In genomic region chr7:3138206-3138605, GRCh38 we compare ENCODE assay signal across 14 cellular contexts.
DNase-seq lines count a peak whose midpoint lies in the region; ATAC-seq and TF ChIP-seq lines count a peak whose summit lies in the region.
"Had no signal": no experiment of that assay in that cellular context is flagged by ENCODE, and none has a peak within 500 bp of the region (broad histone marks: within the 10 kb centered on the region; RNA-seq: fewer than 3 reads in every experiment).

No MANE protein-coding gene starts in this region.

- intact Hi-C loops in left lung (cut with DNase I) = no loop called here

- no peaks in the 10 kb centered on the region for H3K27me3 ChIP-seq in RWPE2 (ENCODE audit: insufficient read depth, poor library complexity, severe bottlenecking)
- H3K27me3 ChIP-seq in left lung = peaks cover 0 to 22% of the 10 kb centered on the region in 2 donors

- no peaks in the 10 kb centered on the region for H3K27me3 Mint-ChIP-seq in T-cell
- H3K27me3 Mint-ChIP-seq: CD4-positive, alpha-beta memory T cell had no signal

- CTCF ChIA-PET in T-cell (lab: Charles Lee) = no interaction called here

- H3K4me3 Mint-ChIP-seq in T-cell = no peak overlapping the region
- H3K4me3 Mint-ChIP-seq: CD4-positive, alpha-beta memory T cell had no signal

- H3K4me1 Mint-ChIP-seq in T-cell = peaks cover 0 to 2% (median 0%) of the 10 kb centered on the region in 3 donors

- ATAC-seq in RWPE2 (ENCODE audit: low read depth) (no peak), T-cell (replicated peaks in 1 of 4) (no peak), left lung (no peak)

- H3K36me3 ChIP-seq in RWPE2 (ENCODE audit: low read depth) (no peaks in the 10 kb centered on the region), left lung (no peaks in the 10 kb centered on the region)

- no peaks in the 10 kb centered on the region for H3K36me3 Mint-ChIP-seq in T-cell
- H3K36me3 Mint-ChIP-seq: CD4-positive, alpha-beta memory T cell had no signal

- no peak overlapping the region for H3K27ac ChIP-seq in RWPE2 (ENCODE audit: poor library complexity, severe bottlenecking)
- no peak overlapping the region for H3K27ac ChIP-seq in left lung

- H3K4me3 ChIP-seq in RWPE2 (ENCODE audit: severe bottlenecking) = no peak overlapping the region
- H3K4me3 ChIP-seq in left lung = no peak overlapping the region

- DNase-seq in activated CD8-positive, alpha-beta memory T cell treated with anti-CD3 and anti-CD28 coated beads, Interleukin-2, amount 50 U/mL, for 48 hours = peak; percentile 34
- DNase-seq in activated CD8-positive, alpha-beta memory T cell treated with anti-CD3 and anti-CD28 coated beads for 24 hours = no peak
- DNase-seq in RWPE2 (ENCODE audit: low spot score) (peak; percentile 15), mesenteric fat pad (ENCODE audit: low spot score) (peak; percentile 62), T-cell (no peak), left lung (no peak)
- DNase-seq: C1 segment of cervical spinal cord; Calu3; CD4-positive, alpha-beta memory T cell; DMS53; DMS79 treated with DMSO at 0.1 percent for 48 hours; GF-D8; H7; HCEC 1CT had no signal

- no peak overlapping the region for H3K27ac Mint-ChIP-seq in T-cell
- H3K27ac Mint-ChIP-seq: CD4-positive, alpha-beta memory T cell had no signal

- no peaks in the 10 kb centered on the region for H3K9me3 ChIP-seq in RWPE2 (ENCODE audit: severe bottlenecking)
- H3K9me3 ChIP-seq in left lung = peaks cover 0 to 2% of the 10 kb centered on the region in 2 donors

- no peaks in the 10 kb centered on the region for H3K9me3 Mint-ChIP-seq in T-cell
- H3K9me3 Mint-ChIP-seq: CD4-positive, alpha-beta memory T cell had no signal

- TF ChIP-seq CTCF in RWPE2 (IDR thresholded peaks at IDR 0.05; ENCODE audit: poor library complexity, severe bottlenecking) (no peak), left lung (IDR thresholded peaks at IDR 0.05) (no peak)

- H3K4me1 ChIP-seq in RWPE2 (ENCODE audit: insufficient read depth, poor library complexity, severe bottlenecking) (no peaks in the 10 kb centered on the region), left lung (no peaks in the 10 kb centered on the region)

- POLR2A ChIA-PET in T-cell (lab: Charles Lee) = no interaction called here

Comparison
In these comparisons a context has a peak if more than half of its experiments do, and no peak if none do; other contexts are left out.
1. DNase-seq: peak in activated CD8-positive, alpha-beta memory T cell treated with anti-CD3 and anti-CD28 coated beads, Interleukin-2, amount 50 U/mL, for 48 hours (single experiment), RWPE2 (single experiment) and mesenteric fat pad (single experiment); none in activated CD8-positive, alpha-beta memory T cell treated with anti-CD3 and anti-CD28 coated beads for 24 hours (single experiment), T-cell (0 of 34) and left lung (0 of 2).